Comparison of ENCODE assay signal across 10 cellular contexts in genomic region chr21:33019885-33020557, GRCh38. TPM values are rescaled to one million over a fixed set of nuclear protein-coding genes. Genes with fewer than 3 reads are reported as not detected.
DNase-seq lines count a peak whose midpoint lies in the region; ATAC-seq and TF ChIP-seq lines count a peak whose summit lies in the region.
"Had no signal": no experiment of that assay in that cellular context is flagged by ENCODE, and none has a peak within 500 bp of the region (broad histone marks: within the 10 kb centered on the region; RNA-seq: fewer than 3 reads in every experiment).

No MANE protein-coding gene starts in this region.

- peak overlapping the region; percentile 51 for H3K4me3 Mint-ChIP-seq in activated naive CD8-positive, alpha-beta T cell treated with anti-CD3 and anti-CD28 coated beads for 36 hours
- H3K4me3 Mint-ChIP-seq in memory B cell = peak overlapping the region; percentile 24

- intact Hi-C loops in left ventricle myocardium inferior (cut with micrococcal nuclease) (no loop called here), Right ventricle myocardium superior (cut with DNase I) (no loop called here), upper lobe of right lung (cut with DNase I) (no loop called here)

- peaks cover 100% of the 10 kb centered on the region for H3K27me3 ChIP-seq in left ventricle myocardium inferior (ENCODE audit: low read depth)
- H3K27me3 ChIP-seq in upper lobe of right lung = peaks cover 90% of the 10 kb centered on the region

- ATAC-seq in Right ventricle myocardium superior (ENCODE audit: poor library complexity) (no peak), memory B cell (ENCODE audit: low read depth) (no peak), upper lobe of right lung (no peak), HG03460 (IDR thresholded peaks at IDR 0.05; ENCODE audit: unreplicated experiment) (no peak)

- peaks cover 85% of the 10 kb centered on the region for H3K27me3 Mint-ChIP-seq in activated naive CD8-positive, alpha-beta T cell treated with anti-CD3 and anti-CD28 coated beads for 36 hours
- peaks cover 43% of the 10 kb centered on the region for H3K27me3 Mint-ChIP-seq in memory B cell

- no peaks in the 10 kb centered on the region for H3K9me3 Mint-ChIP-seq in activated naive CD8-positive, alpha-beta T cell treated with anti-CD3 and anti-CD28 coated beads for 36 hours
- H3K9me3 Mint-ChIP-seq in memory B cell = no peaks in the 10 kb centered on the region

- H3K4me1 Mint-ChIP-seq in activated naive CD8-positive, alpha-beta T cell treated with anti-CD3 and anti-CD28 coated beads for 36 hours = peaks cover 21% of the 10 kb centered on the region
- H3K4me1 Mint-ChIP-seq in memory B cell = peaks cover 14% of the 10 kb centered on the region

- H3K27ac ChIP-seq in left ventricle myocardium inferior (replicated peaks) (no peak overlapping the region), upper lobe of right lung (no peak overlapping the region)
- H3K27ac ChIP-seq: adrenal gland had no signal

- H3K36me3 Mint-ChIP-seq in activated naive CD8-positive, alpha-beta T cell treated with anti-CD3 and anti-CD28 coated beads for 36 hours = no peaks in the 10 kb centered on the region
- H3K36me3 Mint-ChIP-seq in memory B cell = no peaks in the 10 kb centered on the region

- DNase-seq in left ventricle myocardium inferior = no peak
- no peak for DNase-seq in Right ventricle myocardium superior
- DNase-seq in activated naive CD8-positive, alpha-beta T cell treated with anti-CD3 and anti-CD28 coated beads for 36 hours = no peak
- no peak for DNase-seq in memory B cell (ENCODE audit: low spot score in 2 of 2)
- DNase-seq in upper lobe of right lung = no peak
- no peak for DNase-seq in GF-D8 (lab: John Stamatoyannopoulos, UW)
- no peak for DNase-seq in RKO (ENCODE audit: low spot score)

- H3K27ac Mint-ChIP-seq in activated naive CD8-positive, alpha-beta T cell treated with anti-CD3 and anti-CD28 coated beads for 36 hours = no peak overlapping the region
- no peak overlapping the region for H3K27ac Mint-ChIP-seq in memory B cell

- H3K4me1 ChIP-seq in left ventricle myocardium inferior = peaks cover 36% of the 10 kb centered on the region
- peaks cover 23% of the 10 kb centered on the region for H3K4me1 ChIP-seq in upper lobe of right lung

- no peaks in the 10 kb centered on the region for H3K36me3 ChIP-seq in left ventricle myocardium inferior
- H3K36me3 ChIP-seq in upper lobe of right lung = no peaks in the 10 kb centered on the region
- H3K36me3 ChIP-seq: adrenal gland had no signal

- H3K4me3 ChIP-seq in left ventricle myocardium inferior (peak overlapping the region; percentile 43), upper lobe of right lung (peak overlapping the region; percentile 14)
- H3K4me3 ChIP-seq: adrenal gland had no signal

- H3K9me3 ChIP-seq in left ventricle myocardium inferior (replicated peaks) (no peaks in the 10 kb centered on the region), upper lobe of right lung (no peaks in the 10 kb centered on the region)
- H3K9me3 ChIP-seq: adrenal gland had no signal

- TF ChIP-seq CTCF in left ventricle myocardium inferior (IDR thresholded peaks at IDR 0.05; ENCODE audit: borderline replicate concordance) (no peak), upper lobe of right lung (IDR thresholded peaks at IDR 0.05) (no peak)

RNA-seq across cellular contexts. Expression of gene OLIG2, which starts 5.7 kb away (rescaled TPM):
- total RNA-seq in left ventricle myocardium inferior (not detected), Right ventricle myocardium superior (not detected), upper lobe of right lung (not detected)
- total RNA-seq in activated naive CD8-positive, alpha-beta T cell treated with anti-CD3 and anti-CD28 coated beads for 36 hours = not detected
- total RNA-seq: adrenal gland, myocyte had no signal

RNA-seq across cellular contexts. Expression of gene OLIG1, which starts 49.9 kb away (rescaled TPM):
- total RNA-seq in left ventricle myocardium inferior (0.22 TPM), Right ventricle myocardium superior (0.59 TPM), upper lobe of right lung (1.6 TPM)
- total RNA-seq in activated naive CD8-positive, alpha-beta T cell treated with anti-CD3 and anti-CD28 coated beads for 36 hours = under 1 TPM in 1 of 2 experiments, not detected in 1; 0.21 TPM
- total RNA-seq: myocyte had no signal
